In genomic region chr1:221973787-221974186, GRCh38 we compare ENCODE assay signal across 6 cellular contexts.
DNase-seq lines count a peak whose midpoint lies in the region; ATAC-seq, FAIRE-seq and TF ChIP-seq lines count a peak whose summit lies in the region.
"Not testable (repeated sequence)": the region's sequence is repeated elsewhere in the genome, so short reads cannot be mapped to it uniquely, and the experiment has no call there.

No MANE protein-coding gene starts in this region.

- not testable (repeated sequence) for H3K9me3 ChIP-seq in HUES6 (ENCODE audit: control insufficient read depth, insufficient read depth, low read depth, low read length); K562 (replicated peaks; ENCODE audit: control insufficient read depth, insufficient read depth, low read depth, low read length); endodermal cell (ENCODE audit: control insufficient read depth, low read length)

- H3K9me3 Mint-ChIP-seq in GM23338 = peaks cover 12% of the 10 kb centered on the region; the same call in 1 of the 3 replicates
- not testable (repeated sequence) for H3K9me3 Mint-ChIP-seq in WTC11; endodermal cell; progenitor cell of endocrine pancreas (ENCODE audit: low read depth)

- H3K27ac Mint-ChIP-seq in GM23338 (peak overlapping the region; percentile 34; the same call in 1 of the 2 replicates), WTC11 (peak overlapping the region; percentile 70), endodermal cell (peak overlapping the region; percentile 93), progenitor cell of endocrine pancreas (peak overlapping the region; percentile 38)

- POLR2A ChIA-PET in WTC11 (lab: Charles Lee) = not testable (repeated sequence)
- POLR2A ChIA-PET in K562 (lab: Yijun Ruan, JAX) = interaction anchor here (0.7 kb wide), 1 partner anchor 10 kb away, joined by 3 read pairs; no protein-coding TSS in a partner anchor

- not testable (repeated sequence) for H3K36me3 ChIP-seq in GM23338 (ENCODE audit: insufficient read depth); K562 (ENCODE audit: control insufficient read depth, insufficient read depth, low read length); endodermal cell (ENCODE audit: control insufficient read depth, insufficient read depth, low read length)
- peaks cover 24% of the 10 kb centered on the region; the same call in 1 of the 2 replicates for H3K36me3 ChIP-seq in HUES6 (ENCODE audit: control insufficient read depth, insufficient read depth, low read length)

- H3K4me3 ChIP-seq in GM23338; HUES6 (ENCODE audit: low read depth, low read length); K562; endodermal cell (ENCODE audit: low read length): not testable (repeated sequence)

- intact Hi-C loops in K562 (cut with micrococcal nuclease) = not testable (repeated sequence)

- TF ChIP-seq RAD21 in K562 (CRISPR knock-in tag; conservative IDR thresholded peaks at IDR 0.05 in 1 of 2, IDR thresholded peaks at IDR 0.05 in 1 of 2) = not testable (repeated sequence)

- H3K27ac ChIP-seq in GM23338 (ENCODE audit: low read depth) = peak overlapping the region; percentile 47; the same call in 1 of the 2 replicates
- not testable (repeated sequence) for H3K27ac ChIP-seq in HUES6 (ENCODE audit: low read depth, low read length); K562 (ENCODE audit: extremely low read depth, low read depth, low read length); endodermal cell (ENCODE audit: low read depth, low read length)

- CTCF ChIA-PET in WTC11 (lab: Charles Lee); K562 (lab: Yijun Ruan, JAX; ENCODE audit: low intra/inter-chr PET ratio): not testable (repeated sequence)

- TF ChIP-seq CTCF in GM23338 (conservative IDR thresholded peaks at IDR 0.05; ENCODE audit: low read depth in 2 of 2); WTC11 (IDR thresholded peaks at IDR 0.05); K562 (IDR thresholded peaks at IDR 0.05 in 2 of 3, conservative IDR thresholded peaks at IDR 0.05 in 1 of 3; ENCODE audit: insufficient read depth in 2 of 3, low read depth in 1 of 3, low read length in 3 of 3); endodermal cell (conservative IDR thresholded peaks at IDR 0.05); progenitor cell of endocrine pancreas (IDR thresholded peaks at IDR 0.05; ENCODE audit: unreplicated experiment): not testable (repeated sequence)

- H3K4me1 Mint-ChIP-seq in GM23338 (peaks cover 40% of the 10 kb centered on the region), WTC11 (peaks cover 59% of the 10 kb centered on the region), endodermal cell (peaks cover 51% of the 10 kb centered on the region)
- H3K4me1 Mint-ChIP-seq in progenitor cell of endocrine pancreas (ENCODE audit: low read depth) = not testable (repeated sequence)

- H3K9me1 ChIP-seq in K562 (ENCODE audit: control insufficient read depth, insufficient read depth, low read length) = not testable (repeated sequence)

- H3K27me3 Mint-ChIP-seq in GM23338 (ENCODE audit: insufficient read depth, low read depth, poor library complexity); WTC11 (ENCODE audit: low read depth); endodermal cell (ENCODE audit: insufficient read depth): not testable (repeated sequence)
- H3K27me3 Mint-ChIP-seq in progenitor cell of endocrine pancreas = peaks cover 57% of the 10 kb centered on the region

- TF ChIP-seq POLR2A in K562 (conservative IDR thresholded peaks at IDR 0.05) = not testable (repeated sequence)

- not testable (repeated sequence) for H3K4me3 Mint-ChIP-seq in GM23338; WTC11; endodermal cell; progenitor cell of endocrine pancreas (ENCODE audit: low read depth)

- not testable (repeated sequence) for H3F3A ChIP-seq in GM23338 (replicated peaks; ENCODE audit: low read depth)

- not testable (repeated sequence) for H3K79me2 ChIP-seq in GM23338 (replicated peaks; ENCODE audit: insufficient read depth); K562 (ENCODE audit: control insufficient read depth, insufficient read depth, low read length)

- in situ Hi-C loops in K562 (cut with MboI) = not testable (repeated sequence)

- peak overlapping the region; percentile 86 for H3K9ac ChIP-seq in HUES6 (ENCODE audit: low read length)
- not testable (repeated sequence) for H3K9ac ChIP-seq in K562 (ENCODE audit: insufficient read depth in 1 of 2, low read depth in 2 of 2, low read length in 2 of 2); endodermal cell (ENCODE audit: extremely low read depth, low read length, poor library complexity, severe bottlenecking)

- H3K4me1 ChIP-seq in GM23338 (ENCODE audit: insufficient read depth) (peaks cover 26% of the 10 kb centered on the region), HUES6 (ENCODE audit: control insufficient read depth, insufficient read depth, low read length) (peaks cover 15% of the 10 kb centered on the region)
- H3K4me1 ChIP-seq in K562 (replicated peaks in 1 of 2; ENCODE audit: control insufficient read depth in 2 of 2, insufficient read depth in 2 of 2, low read length in 2 of 2); endodermal cell (ENCODE audit: control insufficient read depth, insufficient read depth, low read length): not testable (repeated sequence)

- not testable (repeated sequence) for FAIRE-seq in K562 (lab: Jason Lieb, UNC)

- not testable (repeated sequence) for H3K4me2 ChIP-seq in GM23338; K562 (ENCODE audit: insufficient read depth, low read length)

- H3K27me3 ChIP-seq in GM23338 (ENCODE audit: insufficient read depth); HUES6 (ENCODE audit: control insufficient read depth, insufficient read depth, low read length); K562 (ENCODE audit: control insufficient read depth in 2 of 2, insufficient read depth in 2 of 2, low read length in 2 of 2); endodermal cell (ENCODE audit: control insufficient read depth, insufficient read depth, low read length, poor library complexity, severe bottlenecking): not testable (repeated sequence)

- H4K20me1 ChIP-seq in GM23338 (replicated peaks; ENCODE audit: insufficient read depth); K562 (replicated peaks; ENCODE audit: control insufficient read depth, insufficient read depth, low read length): not testable (repeated sequence)

- not testable (repeated sequence) for TF ChIP-seq EP300 in K562 (IDR thresholded peaks at IDR 0.05; ENCODE audit: low read length)

- H3K36me3 Mint-ChIP-seq in GM23338 (ENCODE audit: low read depth) = peaks cover 11% of the 10 kb centered on the region; the same call in 2 of the 3 replicates
- H3K36me3 Mint-ChIP-seq in WTC11; progenitor cell of endocrine pancreas (ENCODE audit: insufficient read depth): not testable (repeated sequence)
- H3K36me3 Mint-ChIP-seq in endodermal cell (ENCODE audit: low read depth) = peaks cover 30% of the 10 kb centered on the region

- ATAC-seq in GM23338, WTC11, K562: not testable (repeated sequence)

- not testable (repeated sequence) for DNase-seq in GM23338 (ENCODE audit: low spot score); WTC11 (ENCODE audit: low spot score); K562 (ENCODE audit: extremely low read depth in 1 of 4, low spot score in 3 of 4); endodermal cell; progenitor cell of endocrine pancreas (ENCODE audit: low spot score, unreplicated experiment)

- not testable (repeated sequence) for BruUV-seq in K562 (replicated peaks; lab: Mats Ljungman, UMichigan)

- H3K9me2 ChIP-seq in GM23338 (ENCODE audit: insufficient read depth) = not testable (repeated sequence)

- WGBS in K562 (ENCODE audit: insufficient coverage, low coverage, missing lambda C conversion rate) = 0% methylated on average over 2 of the region's 3 CpGs
- WGBS in endodermal cell (ENCODE audit: insufficient coverage in 1 of 2, insufficient read length in 1 of 2), 2 experiments = 24% methylated on average over 2 of the region's 3 CpGs; no CpG with 5 or more reads in 1 of the 2 experiments

- not testable (repeated sequence) for H2AFZ ChIP-seq in GM23338; K562 (ENCODE audit: low read depth, low read length)

TF ChIP-seq in K562, 482 proteins besides CTCF, POLR2A, EP300 and RAD21 (continues in another document):
- 0 out of 2 replicates have a peak, but pooled peaks have one; percentile 33 for TF ChIP-seq ELF4 (CRISPR knock-in tag; IDR thresholded peaks at IDR 0.05)
- TF ChIP-seq, protein P1, sequence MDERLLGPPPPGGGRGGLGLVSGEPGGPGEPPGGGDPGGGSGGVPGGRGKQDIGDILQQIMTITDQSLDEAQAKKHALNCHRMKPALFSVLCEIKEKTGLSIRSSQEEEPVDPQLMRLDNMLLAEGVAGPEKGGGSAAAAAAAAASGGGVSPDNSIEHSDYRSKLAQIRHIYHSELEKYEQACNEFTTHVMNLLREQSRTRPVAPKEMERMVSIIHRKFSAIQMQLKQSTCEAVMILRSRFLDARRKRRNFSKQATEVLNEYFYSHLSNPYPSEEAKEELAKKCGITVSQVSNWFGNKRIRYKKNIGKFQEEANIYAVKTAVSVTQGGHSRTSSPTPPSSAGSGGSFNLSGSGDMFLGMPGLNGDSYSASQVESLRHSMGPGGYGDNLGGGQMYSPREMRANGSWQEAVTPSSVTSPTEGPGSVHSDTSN (CRISPR knock-in tag; IDR thresholded peaks at IDR 0.05; ENCODE audit: low read depth) = not testable (repeated sequence)
- TF ChIP-seq, protein P1 (tag; conservative IDR thresholded peaks at IDR 0.05; ENCODE audit: low read depth) = peak; percentile 54

Comparison
In these comparisons a context has a peak if more than half of its experiments do, and no peak if none do; other contexts are left out.
1. H3K27ac Mint-ChIP-seq: peak in every context shown above with its lines; median percentile 93 in endodermal cell; 70 in WTC11; 38 in progenitor cell of endocrine pancreas; 34 in GM23338.